3 cellular contexts compared by ENCODE assay signal in the genomic region with DNA sequence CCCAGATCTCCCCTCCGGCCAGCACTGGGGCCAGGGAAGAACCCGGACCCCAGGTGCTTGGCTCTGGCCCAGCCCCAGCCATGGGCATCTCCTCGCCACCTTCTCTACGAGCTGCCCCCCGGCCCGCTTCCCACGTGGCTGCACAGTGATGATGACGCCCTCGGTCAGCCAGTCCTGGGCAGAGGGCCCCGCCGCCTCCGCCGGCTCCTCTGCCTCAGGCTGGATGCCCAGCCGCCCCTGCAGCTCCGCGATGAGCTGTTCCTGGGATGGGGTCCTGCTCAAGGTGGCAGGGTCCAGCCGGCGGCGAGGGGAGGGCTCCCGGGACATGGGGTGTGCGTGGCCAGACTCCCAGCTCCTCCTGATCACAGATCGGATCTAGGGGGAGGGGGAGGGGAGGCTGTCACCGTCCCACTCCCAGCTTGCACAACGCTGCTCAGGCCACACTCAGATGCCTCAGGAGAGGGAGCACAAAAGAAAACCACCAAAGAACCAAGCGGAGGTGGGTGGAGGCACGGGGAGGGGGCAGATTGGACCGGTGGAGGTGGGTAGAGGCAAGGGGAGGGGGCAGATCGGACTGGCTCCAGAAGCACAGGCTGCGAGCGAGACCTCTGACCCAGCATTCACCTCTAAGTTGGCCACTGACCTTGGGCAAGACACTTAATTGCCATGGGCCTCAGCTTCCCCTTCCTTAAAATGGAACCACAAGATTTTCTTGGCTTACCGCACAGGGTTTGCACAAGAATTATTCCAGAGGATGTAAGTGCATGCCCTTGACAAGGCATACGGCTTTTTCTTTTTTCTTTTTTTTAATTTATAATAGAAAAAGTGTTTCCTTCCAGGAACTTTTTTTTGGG.
TF ChIP-seq lines count a peak whose summit lies in the region.

No MANE protein-coding gene starts in this region.

TF ChIP-seq in SK-N-SH, 30 proteins besides CTCF, POLR2A, EP300 and RAD21:
- TF ChIP-seq, protein P1, sequence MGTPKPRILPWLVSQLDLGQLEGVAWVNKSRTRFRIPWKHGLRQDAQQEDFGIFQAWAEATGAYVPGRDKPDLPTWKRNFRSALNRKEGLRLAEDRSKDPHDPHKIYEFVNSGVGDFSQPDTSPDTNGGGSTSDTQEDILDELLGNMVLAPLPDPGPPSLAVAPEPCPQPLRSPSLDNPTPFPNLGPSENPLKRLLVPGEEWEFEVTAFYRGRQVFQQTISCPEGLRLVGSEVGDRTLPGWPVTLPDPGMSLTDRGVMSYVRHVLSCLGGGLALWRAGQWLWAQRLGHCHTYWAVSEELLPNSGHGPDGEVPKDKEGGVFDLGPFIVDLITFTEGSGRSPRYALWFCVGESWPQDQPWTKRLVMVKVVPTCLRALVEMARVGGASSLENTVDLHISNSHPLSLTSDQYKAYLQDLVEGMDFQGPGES (IDR thresholded peaks at IDR 0.05; ENCODE audit: low read depth, low read length), result no peak
- TF ChIP-seq, protein P2, sequence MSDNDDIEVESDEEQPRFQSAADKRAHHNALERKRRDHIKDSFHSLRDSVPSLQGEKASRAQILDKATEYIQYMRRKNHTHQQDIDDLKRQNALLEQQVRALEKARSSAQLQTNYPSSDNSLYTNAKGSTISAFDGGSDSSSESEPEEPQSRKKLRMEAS (IDR thresholded peaks at IDR 0.05; ENCODE audit: low read depth), result no peak
- TF ChIP-seq, protein P3, sequence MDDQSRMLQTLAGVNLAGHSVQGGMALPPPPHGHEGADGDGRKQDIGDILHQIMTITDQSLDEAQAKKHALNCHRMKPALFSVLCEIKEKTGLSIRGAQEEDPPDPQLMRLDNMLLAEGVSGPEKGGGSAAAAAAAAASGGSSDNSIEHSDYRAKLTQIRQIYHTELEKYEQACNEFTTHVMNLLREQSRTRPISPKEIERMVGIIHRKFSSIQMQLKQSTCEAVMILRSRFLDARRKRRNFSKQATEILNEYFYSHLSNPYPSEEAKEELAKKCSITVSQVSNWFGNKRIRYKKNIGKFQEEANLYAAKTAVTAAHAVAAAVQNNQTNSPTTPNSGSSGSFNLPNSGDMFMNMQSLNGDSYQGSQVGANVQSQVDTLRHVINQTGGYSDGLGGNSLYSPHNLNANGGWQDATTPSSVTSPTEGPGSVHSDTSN (IDR thresholded peaks at IDR 0.05), result no peak
- no peak for TF ChIP-seq TEAD4 (IDR thresholded peaks at IDR 0.05; ENCODE audit: borderline replicate concordance, insufficient read depth)
- TF ChIP-seq POLR2AphosphoS5 (IDR thresholded peaks at IDR 0.05; ENCODE audit: low read depth, low read length), result no peak
- no peak for TF ChIP-seq NRF1 (IDR thresholded peaks at IDR 0.05; ENCODE audit: low read depth, low read length)
- no peak for TF ChIP-seq ELF1 (IDR thresholded peaks at IDR 0.05)
- TF ChIP-seq MXI1 (IDR thresholded peaks at IDR 0.05; ENCODE audit: low read depth, low read length), result no peak
- no peak for TF ChIP-seq GABPA (IDR thresholded peaks at IDR 0.05; ENCODE audit: low read depth)
- no peak for TF ChIP-seq RXRA (IDR thresholded peaks at IDR 0.05; ENCODE audit: borderline replicate concordance, low read depth)
TF ChIP-seq in SK-N-SH: peak in this region for 0.

TF ChIP-seq in SK-N-SH treated with all-trans-retinoic acid at 6 μM for 48 hours, 23 proteins besides CTCF, POLR2A, EP300 and RAD21:
- TF ChIP-seq ZNF565 (CRISPR knock-in tag; conservative IDR thresholded peaks at IDR 0.05; ENCODE audit: low read depth), result no peak
- TF ChIP-seq, protein P4, sequence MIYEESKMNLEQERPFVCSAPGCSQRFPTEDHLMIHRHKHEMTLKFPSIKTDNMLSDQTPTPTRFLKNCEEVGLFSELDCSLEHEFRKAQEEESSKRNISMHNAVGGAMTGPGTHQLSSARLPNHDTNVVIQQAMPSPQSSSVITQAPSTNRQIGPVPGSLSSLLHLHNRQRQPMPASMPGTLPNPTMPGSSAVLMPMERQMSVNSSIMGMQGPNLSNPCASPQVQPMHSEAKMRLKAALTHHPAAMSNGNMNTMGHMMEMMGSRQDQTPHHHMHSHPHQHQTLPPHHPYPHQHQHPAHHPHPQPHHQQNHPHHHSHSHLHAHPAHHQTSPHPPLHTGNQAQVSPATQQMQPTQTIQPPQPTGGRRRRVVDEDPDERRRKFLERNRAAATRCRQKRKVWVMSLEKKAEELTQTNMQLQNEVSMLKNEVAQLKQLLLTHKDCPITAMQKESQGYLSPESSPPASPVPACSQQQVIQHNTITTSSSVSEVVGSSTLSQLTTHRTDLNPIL (CRISPR knock-in tag; IDR thresholded peaks at IDR 0.05; ENCODE audit: low read depth), result no peak
- TF ChIP-seq TCF4 (CRISPR knock-in tag; IDR thresholded peaks at IDR 0.05; ENCODE audit: borderline replicate concordance), result no peak
- TF ChIP-seq ARNTL (CRISPR knock-in tag; IDR thresholded peaks at IDR 0.05; ENCODE audit: borderline replicate concordance, low read depth), result no peak

TF ChIP-seq in WTC11, 78 proteins besides CTCF, POLR2A, EP300 and RAD21:
- TF ChIP-seq, protein P5, sequence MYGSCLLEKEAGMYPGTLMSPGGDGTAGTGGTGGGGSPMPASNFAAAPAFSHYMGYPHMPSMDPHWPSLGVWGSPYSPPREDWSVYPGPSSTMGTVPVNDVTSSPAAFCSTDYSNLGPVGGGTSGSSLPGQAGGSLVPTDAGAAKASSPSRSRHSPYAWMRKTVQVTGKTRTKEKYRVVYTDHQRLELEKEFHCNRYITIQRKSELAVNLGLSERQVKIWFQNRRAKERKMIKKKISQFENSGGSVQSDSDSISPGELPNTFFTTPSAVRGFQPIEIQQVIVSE (CRISPR knock-in tag; IDR thresholded peaks at IDR 0.05; ENCODE audit: borderline replicate concordance), result no peak
- TF ChIP-seq, protein P6, sequence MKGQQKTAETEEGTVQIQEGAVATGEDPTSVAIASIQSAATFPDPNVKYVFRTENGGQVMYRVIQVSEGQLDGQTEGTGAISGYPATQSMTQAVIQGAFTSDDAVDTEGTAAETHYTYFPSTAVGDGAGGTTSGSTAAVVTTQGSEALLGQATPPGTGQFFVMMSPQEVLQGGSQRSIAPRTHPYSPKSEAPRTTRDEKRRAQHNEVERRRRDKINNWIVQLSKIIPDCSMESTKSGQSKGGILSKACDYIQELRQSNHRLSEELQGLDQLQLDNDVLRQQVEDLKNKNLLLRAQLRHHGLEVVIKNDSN (CRISPR knock-in tag; IDR thresholded peaks at IDR 0.05), result no peak
- TF ChIP-seq, protein P7, sequence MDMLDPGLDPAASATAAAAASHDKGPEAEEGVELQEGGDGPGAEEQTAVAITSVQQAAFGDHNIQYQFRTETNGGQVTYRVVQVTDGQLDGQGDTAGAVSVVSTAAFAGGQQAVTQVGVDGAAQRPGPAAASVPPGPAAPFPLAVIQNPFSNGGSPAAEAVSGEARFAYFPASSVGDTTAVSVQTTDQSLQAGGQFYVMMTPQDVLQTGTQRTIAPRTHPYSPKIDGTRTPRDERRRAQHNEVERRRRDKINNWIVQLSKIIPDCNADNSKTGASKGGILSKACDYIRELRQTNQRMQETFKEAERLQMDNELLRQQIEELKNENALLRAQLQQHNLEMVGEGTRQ (CRISPR knock-in tag; IDR thresholded peaks at IDR 0.05), result no peak
- TF ChIP-seq TEAD1 (CRISPR knock-in tag; IDR thresholded peaks at IDR 0.05) (no peak), ETV6 (CRISPR knock-in tag; IDR thresholded peaks at IDR 0.05) (no peak), NR2C2 (CRISPR knock-in tag; IDR thresholded peaks at IDR 0.05) (no peak), JAZF1 (CRISPR knock-in tag; IDR thresholded peaks at IDR 0.05) (no peak)
- TF ChIP-seq, protein P8, sequence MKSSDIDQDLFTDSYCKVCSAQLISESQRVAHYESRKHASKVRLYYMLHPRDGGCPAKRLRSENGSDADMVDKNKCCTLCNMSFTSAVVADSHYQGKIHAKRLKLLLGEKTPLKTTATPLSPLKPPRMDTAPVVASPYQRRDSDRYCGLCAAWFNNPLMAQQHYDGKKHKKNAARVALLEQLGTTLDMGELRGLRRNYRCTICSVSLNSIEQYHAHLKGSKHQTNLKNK (CRISPR knock-in tag; IDR thresholded peaks at IDR 0.05), result no peak
- TF ChIP-seq, protein P9, sequence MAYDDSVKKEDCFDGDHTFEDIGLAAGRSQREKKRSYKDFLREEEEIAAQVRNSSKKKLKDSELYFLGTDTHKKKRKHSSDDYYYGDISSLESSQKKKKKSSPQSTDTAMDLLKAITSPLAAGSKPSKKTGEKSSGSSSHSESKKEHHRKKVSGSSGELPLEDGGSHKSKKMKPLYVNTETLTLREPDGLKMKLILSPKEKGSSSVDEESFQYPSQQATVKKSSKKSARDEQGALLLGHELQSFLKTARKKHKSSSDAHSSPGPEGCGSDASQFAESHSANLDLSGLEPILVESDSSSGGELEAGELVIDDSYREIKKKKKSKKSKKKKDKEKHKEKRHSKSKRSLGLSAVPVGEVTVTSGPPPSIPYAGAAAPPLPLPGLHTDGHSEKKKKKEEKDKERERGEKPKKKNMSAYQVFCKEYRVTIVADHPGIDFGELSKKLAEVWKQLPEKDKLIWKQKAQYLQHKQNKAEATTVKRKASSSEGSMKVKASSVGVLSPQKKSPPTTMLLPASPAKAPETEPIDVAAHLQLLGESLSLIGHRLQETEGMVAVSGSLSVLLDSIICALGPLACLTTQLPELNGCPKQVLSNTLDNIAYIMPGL (CRISPR knock-in tag; IDR thresholded peaks at IDR 0.05), result no peak
- TF ChIP-seq, protein P10, sequence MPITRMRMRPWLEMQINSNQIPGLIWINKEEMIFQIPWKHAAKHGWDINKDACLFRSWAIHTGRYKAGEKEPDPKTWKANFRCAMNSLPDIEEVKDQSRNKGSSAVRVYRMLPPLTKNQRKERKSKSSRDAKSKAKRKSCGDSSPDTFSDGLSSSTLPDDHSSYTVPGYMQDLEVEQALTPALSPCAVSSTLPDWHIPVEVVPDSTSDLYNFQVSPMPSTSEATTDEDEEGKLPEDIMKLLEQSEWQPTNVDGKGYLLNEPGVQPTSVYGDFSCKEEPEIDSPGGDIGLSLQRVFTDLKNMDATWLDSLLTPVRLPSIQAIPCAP (CRISPR knock-in tag; IDR thresholded peaks at IDR 0.05), result no peak
- TF ChIP-seq, protein P11, sequence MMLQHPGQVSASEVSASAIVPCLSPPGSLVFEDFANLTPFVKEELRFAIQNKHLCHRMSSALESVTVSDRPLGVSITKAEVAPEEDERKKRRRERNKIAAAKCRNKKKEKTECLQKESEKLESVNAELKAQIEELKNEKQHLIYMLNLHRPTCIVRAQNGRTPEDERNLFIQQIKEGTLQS (CRISPR knock-in tag; conservative IDR thresholded peaks at IDR 0.05), result no peak
- TF ChIP-seq, protein P12, sequence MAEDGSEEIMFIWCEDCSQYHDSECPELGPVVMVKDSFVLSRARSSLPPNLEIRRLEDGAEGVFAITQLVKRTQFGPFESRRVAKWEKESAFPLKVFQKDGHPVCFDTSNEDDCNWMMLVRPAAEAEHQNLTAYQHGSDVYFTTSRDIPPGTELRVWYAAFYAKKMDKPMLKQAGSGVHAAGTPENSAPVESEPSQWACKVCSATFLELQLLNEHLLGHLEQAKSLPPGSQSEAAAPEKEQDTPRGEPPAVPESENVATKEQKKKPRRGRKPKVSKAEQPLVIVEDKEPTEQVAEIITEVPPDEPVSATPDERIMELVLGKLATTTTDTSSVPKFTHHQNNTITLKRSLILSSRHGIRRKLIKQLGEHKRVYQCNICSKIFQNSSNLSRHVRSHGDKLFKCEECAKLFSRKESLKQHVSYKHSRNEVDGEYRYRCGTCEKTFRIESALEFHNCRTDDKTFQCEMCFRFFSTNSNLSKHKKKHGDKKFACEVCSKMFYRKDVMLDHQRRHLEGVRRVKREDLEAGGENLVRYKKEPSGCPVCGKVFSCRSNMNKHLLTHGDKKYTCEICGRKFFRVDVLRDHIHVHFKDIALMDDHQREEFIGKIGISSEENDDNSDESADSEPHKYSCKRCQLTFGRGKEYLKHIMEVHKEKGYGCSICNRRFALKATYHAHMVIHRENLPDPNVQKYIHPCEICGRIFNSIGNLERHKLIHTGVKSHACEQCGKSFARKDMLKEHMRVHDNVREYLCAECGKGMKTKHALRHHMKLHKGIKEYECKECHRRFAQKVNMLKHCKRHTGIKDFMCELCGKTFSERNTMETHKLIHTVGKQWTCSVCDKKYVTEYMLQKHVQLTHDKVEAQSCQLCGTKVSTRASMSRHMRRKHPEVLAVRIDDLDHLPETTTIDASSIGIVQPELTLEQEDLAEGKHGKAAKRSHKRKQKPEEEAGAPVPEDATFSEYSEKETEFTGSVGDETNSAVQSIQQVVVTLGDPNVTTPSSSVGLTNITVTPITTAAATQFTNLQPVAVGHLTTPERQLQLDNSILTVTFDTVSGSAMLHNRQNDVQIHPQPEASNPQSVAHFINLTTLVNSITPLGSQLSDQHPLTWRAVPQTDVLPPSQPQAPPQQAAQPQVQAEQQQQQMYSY (CRISPR knock-in tag; IDR thresholded peaks at IDR 0.05), result no peak
TF ChIP-seq in WTC11: peak in this region for 0.
